ENCODE assay signal across 17 cellular contexts in the genomic region with DNA sequence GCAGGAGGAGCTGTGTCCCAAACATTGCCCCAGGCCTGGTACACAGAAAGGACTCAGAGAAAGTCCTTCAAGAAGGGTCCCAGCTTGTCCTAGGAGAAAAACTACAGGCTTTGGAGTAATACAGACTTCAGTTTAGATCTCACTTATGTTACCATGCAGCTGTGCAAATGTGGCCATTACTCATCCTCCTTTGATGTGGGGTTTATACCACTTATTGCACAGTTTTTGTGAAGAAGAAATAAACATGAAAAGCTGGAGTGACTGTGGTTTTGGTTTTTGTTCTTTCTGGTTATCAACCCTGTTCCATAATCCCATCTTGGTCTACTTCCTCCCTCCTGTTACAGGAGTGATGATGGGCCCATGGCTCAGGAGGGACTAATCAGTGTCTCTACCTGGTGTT. TPM values are rescaled to one million over a fixed set of nuclear protein-coding genes. Genes with fewer than 3 reads are reported as not detected.
"Had no signal": no experiment of that assay in that cellular context is flagged by ENCODE, and none has a peak within 500 bp of the region (broad histone marks: within the 10 kb centered on the region; RNA-seq: fewer than 3 reads in every experiment).

No MANE protein-coding gene starts in this region.

- ATAC-seq: activated CD4-positive, CD25-positive, alpha-beta regulatory T cell treated with anti-CD3 and anti-CD28 coated beads, Interleukin-2, amount 50 U/mL, for 24 hours; left lung; natural killer cell; stimulated activated memory B cell treated with anti-CD40 and anti-IgM and Interleukin-4, amounts not matched to agents 10 μg/mL and 1 μg/mL and 100 μg/mL, for 72 hours had no signal

- DNase-seq: activated CD4-positive, alpha-beta T cell treated with anti-CD3 and anti-CD28 coated beads, Interleukin-2, amount 50 U/mL, for 1 hour; activated CD8-positive, alpha-beta memory T cell treated with anti-CD3 and anti-CD28 coated beads for 24 hours; foreskin fibroblast; hippocampal formation; kidney; left lung; natural killer cell; posterior cingulate gyrus; retina; stimulated activated CD4-positive, alpha-beta T cell treated with anti-CD3 and anti-CD28 coated beads, Interleukin-2, amount 100 ng/mL, for 48 hours; tibial artery had no signal

- H3K27me3 ChIP-seq: ascending aorta, tibial artery, vagina had no signal

- H3K4me1 Mint-ChIP-seq: natural killer cell; stimulated activated memory B cell treated with anti-CD40 and anti-IgM and Interleukin-4, amounts not matched to agents 10 μg/mL and 1 μg/mL and 100 μg/mL, for 72 hours had no signal

- H3K4me3 ChIP-seq: ascending aorta, left lung, tibial artery, vagina had no signal

- H3K4me1 ChIP-seq: ascending aorta, left lung, tibial artery, vagina had no signal

- H3K27ac ChIP-seq: ascending aorta, left lung, tibial artery, vagina had no signal

- H3K4me3 Mint-ChIP-seq: natural killer cell; stimulated activated memory B cell treated with anti-CD40 and anti-IgM and Interleukin-4, amounts not matched to agents 10 μg/mL and 1 μg/mL and 100 μg/mL, for 72 hours; T-helper 2 cell treated with Interferon-gamma antibody and Interleukin-4, amounts not matched to agents 5 μg/mL and 100 μg/mL, for 36 hours had no signal

- H3K36me3 Mint-ChIP-seq: natural killer cell; stimulated activated memory B cell treated with anti-CD40 and anti-IgM and Interleukin-4, amounts not matched to agents 10 μg/mL and 1 μg/mL and 100 μg/mL, for 72 hours had no signal

- H3K36me3 ChIP-seq: ascending aorta, left lung, tibial artery, vagina had no signal

- H3K9me3 Mint-ChIP-seq: natural killer cell; T-helper 2 cell treated with Interferon-gamma antibody and Interleukin-4, amounts not matched to agents 5 μg/mL and 100 μg/mL, for 36 hours had no signal

- H3K9me3 ChIP-seq: left lung, vagina had no signal

- H3K27ac Mint-ChIP-seq: natural killer cell; stimulated activated memory B cell treated with anti-CD40 and anti-IgM and Interleukin-4, amounts not matched to agents 10 μg/mL and 1 μg/mL and 100 μg/mL, for 72 hours; T-helper 2 cell treated with Interferon-gamma antibody and Interleukin-4, amounts not matched to agents 5 μg/mL and 100 μg/mL, for 36 hours had no signal

RNA-seq across cellular contexts. Expression of a gene that starts 8.1 kb away (rescaled TPM):
- total RNA-seq: cardiac septum had no signal
